8 cellular contexts compared by ENCODE assay signal in genomic region chrX:104098151-104098808, GRCh38. TPM values are rescaled to one million over a fixed set of nuclear protein-coding genes. Genes with fewer than 3 reads are reported as not detected.
DNase-seq lines count a peak whose midpoint lies in the region; ATAC-seq and TF ChIP-seq lines count a peak whose summit lies in the region.

No MANE protein-coding gene starts in this region.

- H3K4me3 Mint-ChIP-seq in activated CD4-positive, alpha-beta T cell treated with anti-CD3 and anti-CD28 coated beads, Interleukin-2, amount 10 ng/mL, durations not matched to agents 7 days and 5 days, result no peak overlapping the region
- no peak overlapping the region for H3K4me3 Mint-ChIP-seq in nephron

- H3K36me3 Mint-ChIP-seq in activated CD4-positive, alpha-beta T cell treated with anti-CD3 and anti-CD28 coated beads, Interleukin-2, amount 10 ng/mL, durations not matched to agents 7 days and 5 days (ENCODE audit: low read depth), result no peaks in the 10 kb centered on the region
- no peaks in the 10 kb centered on the region for H3K36me3 Mint-ChIP-seq in nephron (ENCODE audit: low read depth)

- DNase-seq in Ammon's horn (ENCODE audit: low spot score), result peak; percentile 89
- peak; percentile 61 for DNase-seq in NCI-H460 (ENCODE audit: extremely low read depth, low read depth)
- DNase-seq in activated CD4-positive, alpha-beta T cell treated with anti-CD3 and anti-CD28 coated beads, Interleukin-2, amount 10 ng/mL, durations not matched to agents 7 days and 5 days, result peak; percentile 62
- peak; percentile 51 for DNase-seq in epithelial cell of prostate (ENCODE audit: low read depth, low spot score)
- no peak for DNase-seq in NCI-H1048 (lab: John Stamatoyannopoulos, UW)

- peaks cover 14% of the 10 kb centered on the region for H3K27me3 Mint-ChIP-seq in activated CD4-positive, alpha-beta T cell treated with anti-CD3 and anti-CD28 coated beads, Interleukin-2, amount 10 ng/mL, durations not matched to agents 7 days and 5 days
- H3K27me3 Mint-ChIP-seq in nephron (ENCODE audit: low read depth), result peaks cover 4% of the 10 kb centered on the region

- CTCF ChIA-PET in activated CD4-positive, alpha-beta T cell treated with anti-CD3 and anti-CD28 coated beads, Interleukin-2, amount 10 ng/mL, durations not matched to agents 7 days and 5 days (lab: Charles Lee), result interaction anchor here (1.1 kb wide), 1 partner anchor 11 kb away, joined by 5 read pairs; no protein-coding TSS in a partner anchor

- POLR2A ChIA-PET in activated CD4-positive, alpha-beta T cell treated with anti-CD3 and anti-CD28 coated beads, Interleukin-2, amount 10 ng/mL, durations not matched to agents 7 days and 5 days (lab: Charles Lee), result no interaction called here

- ATAC-seq in GM18858 (IDR thresholded peaks at IDR 0.05; ENCODE audit: unreplicated experiment), result peak; percentile 82
- ATAC-seq in HG03354 (IDR thresholded peaks at IDR 0.05; ENCODE audit: poor library complexity, severe bottlenecking, unreplicated experiment), result peak; percentile 91

- no peaks in the 10 kb centered on the region for H3K9me3 Mint-ChIP-seq in activated CD4-positive, alpha-beta T cell treated with anti-CD3 and anti-CD28 coated beads, Interleukin-2, amount 10 ng/mL, durations not matched to agents 7 days and 5 days
- H3K9me3 Mint-ChIP-seq in nephron, result no peaks in the 10 kb centered on the region

- TF ChIP-seq CTCF in nephron (IDR thresholded peaks at IDR 0.05; ENCODE audit: unreplicated experiment in 3 of 3), result peak; percentile 55 to 70 (median 63)

- H3K4me1 Mint-ChIP-seq in activated CD4-positive, alpha-beta T cell treated with anti-CD3 and anti-CD28 coated beads, Interleukin-2, amount 10 ng/mL, durations not matched to agents 7 days and 5 days, result peaks cover 2% of the 10 kb centered on the region
- H3K4me1 Mint-ChIP-seq in nephron, result no peaks in the 10 kb centered on the region

- H3K27ac ChIP-seq in epithelial cell of prostate, result no peak overlapping the region

- H3K27ac Mint-ChIP-seq in activated CD4-positive, alpha-beta T cell treated with anti-CD3 and anti-CD28 coated beads, Interleukin-2, amount 10 ng/mL, durations not matched to agents 7 days and 5 days, result no peak overlapping the region
- no peak overlapping the region for H3K27ac Mint-ChIP-seq in nephron

RNA-seq across cellular contexts. Expression of gene ZCCHC18, which starts 14.0 kb away (rescaled TPM):
- total RNA-seq in NCI-H460 (2014; rRNA removed; shearing (Covaris generic)), result 0.47 TPM in 1 of 2 replicates, not detected in the other
- 0.13 and 1.1 TPM in 2 replicates for polyA plus RNA-seq in NCI-H460 (2014; cell fraction: nucleus; rRNA removed)
- under 1 TPM; 0.64 to 0.65 TPM for total RNA-seq in activated CD4-positive, alpha-beta T cell treated with anti-CD3 and anti-CD28 coated beads, Interleukin-2, amount 10 ng/mL, durations not matched to agents 7 days and 5 days

RNA-seq across cellular contexts. Expression of gene TMSB15C, which starts 22.2 kb away (rescaled TPM):
- 5.0 and 6.0 TPM in 2 replicates for total RNA-seq in NCI-H460 (2014; rRNA removed; shearing (Covaris generic))
- 5.6 and 9.2 TPM in 2 replicates for polyA plus RNA-seq in NCI-H460 (2014; cell fraction: nucleus; rRNA removed)
- total RNA-seq in activated CD4-positive, alpha-beta T cell treated with anti-CD3 and anti-CD28 coated beads, Interleukin-2, amount 10 ng/mL, durations not matched to agents 7 days and 5 days, result 1 to 10 TPM; 4.1 to 4.4 TPM

RNA-seq across cellular contexts. Expression of gene H2BW2, which starts 58.5 kb away (rescaled TPM):
- not detected in 2 replicates for total RNA-seq in NCI-H460 (2014; rRNA removed; shearing (Covaris generic))
- not detected in 2 replicates for polyA plus RNA-seq in NCI-H460 (2014; cell fraction: nucleus; rRNA removed)
- under 1 TPM in 1 of 2 experiments, not detected in 1; 0.10 TPM for total RNA-seq in activated CD4-positive, alpha-beta T cell treated with anti-CD3 and anti-CD28 coated beads, Interleukin-2, amount 10 ng/mL, durations not matched to agents 7 days and 5 days

RNA-seq across cellular contexts. Expression of gene SLC25A53, which starts 58.5 kb away (rescaled TPM):
- 7.4 and 8.1 TPM in 2 replicates for total RNA-seq in NCI-H460 (2014; rRNA removed; shearing (Covaris generic))
- polyA plus RNA-seq in NCI-H460 (2014; cell fraction: nucleus; rRNA removed), result 5.8 and 11.8 TPM in 2 replicates
- total RNA-seq in activated CD4-positive, alpha-beta T cell treated with anti-CD3 and anti-CD28 coated beads, Interleukin-2, amount 10 ng/mL, durations not matched to agents 7 days and 5 days, result 10 to 100 TPM in 1 of 2 experiments, 1 to 10 TPM in 1; 6.3 to 10.3 TPM
